ENCODE assay signal across 8 cellular contexts in genomic region chr16:17258848-17259713, GRCh38.
DNase-seq lines count a peak whose midpoint lies in the region; ATAC-seq and TF ChIP-seq lines count a peak whose summit lies in the region.

No MANE protein-coding gene starts in this region.

- TF ChIP-seq POLR2A in NB4 (IDR thresholded peaks at IDR 0.05; ENCODE audit: extremely low read depth, insufficient read length) = no peak

- CTCF ChIA-PET in MCF 10A (lab: Yijun Ruan, JAX) = no interaction called here

- no TSS peak for BruUV-seq in MCF 10A (replicated peaks; lab: Mats Ljungman, UMichigan)

- POLR2A ChIA-PET in MCF 10A (lab: Yijun Ruan, JAX) = no interaction called here

- no peaks in the 10 kb centered on the region for H3K27me3 Mint-ChIP-seq in MCF 10A (ENCODE audit: insufficient read depth, unreplicated experiment)

- ATAC-seq in GM21619 (IDR thresholded peaks at IDR 0.05; ENCODE audit: unreplicated experiment) (peak; percentile 83), GM18498 (IDR thresholded peaks at IDR 0.05; ENCODE audit: unreplicated experiment) (no peak)

- H3K4me3 Mint-ChIP-seq in MCF 10A (ENCODE audit: unreplicated experiment) = no peak overlapping the region

- TF ChIP-seq CTCF in GM12865 (IDR thresholded peaks at IDR 0.05; ENCODE audit: insufficient read depth, low read depth, low read length, missing control alignments) (peak; percentile 42), NB4 (IDR thresholded peaks at IDR 0.05; ENCODE audit: low read depth, low read length) (peak; percentile 2), MCF 10A (IDR thresholded peaks at IDR 0.05; ENCODE audit: unreplicated experiment) (no peak)

- no peaks in the 10 kb centered on the region for H3K36me3 Mint-ChIP-seq in MCF 10A (ENCODE audit: insufficient read depth, unreplicated experiment)

- no peak overlapping the region for H3K27ac Mint-ChIP-seq in MCF 10A (ENCODE audit: low read depth, unreplicated experiment)

- peaks cover 25% of the 10 kb centered on the region for H3K9me3 Mint-ChIP-seq in MCF 10A (ENCODE audit: unreplicated experiment)

- H3K4me1 Mint-ChIP-seq in MCF 10A (ENCODE audit: insufficient read depth, unreplicated experiment) = no peaks in the 10 kb centered on the region

- intact Hi-C loops in MCF 10A (cut with micrococcal nuclease) = no loop called here

- DNase-seq in GM12865 (ENCODE audit: low read depth) = peak; percentile 87
- DNase-seq in NB4 (ENCODE audit: low read depth) = peak; percentile 45
- DNase-seq in medulla oblongata (ENCODE audit: extremely low spot score) = peak; percentile 68
- no peak for DNase-seq in hepatic stellate cell (ENCODE audit: low spot score)
- DNase-seq in kidney tubule cell (ENCODE audit: low spot score) = no peak
- no peak for DNase-seq in MCF 10A (ENCODE audit: unreplicated experiment)

- H3K4me3 ChIP-seq in GM12865 (ENCODE audit: low read depth, low read length) = peak overlapping the region; percentile 50
- no peak overlapping the region for H3K4me3 ChIP-seq in NB4 (ENCODE audit: low read depth, low read length)

Comparison
In these comparisons a context has a peak if more than half of its experiments do, and no peak if none do; other contexts are left out.
1. DNase-seq: peak in GM12865 (single experiment), NB4 (single experiment) and medulla oblongata (single experiment); none in hepatic stellate cell (single experiment), kidney tubule cell (single experiment) and MCF 10A (single experiment).